In genomic region chr17:80991645-80992076, GRCh38 we compare ENCODE assay signal across 7 cellular contexts. TPM values are rescaled to one million over a fixed set of nuclear protein-coding genes. Genes with fewer than 3 reads are reported as not detected.
A peak's percentile ranks its signal among the peaks of the same experiment; 100 is the strongest.
DNase-seq lines count a peak whose midpoint lies in the region; ATAC-seq, FAIRE-seq and TF ChIP-seq lines count a peak whose summit lies in the region.

CHMP6 (plus strand) TSS chr17:80991841; CDS start chr17:80991919, 78 bp downstream.

- peak; percentile 24 to 31 for TF ChIP-seq POLR2A in gastroesophageal sphincter (IDR thresholded peaks at IDR 0.05)

- peak within 1 kb of the TSS; percentile 94 for H3K4me2 ChIP-seq in neuronal stem cell (ENCODE audit: insufficient read depth, low read length, poor library complexity, severe bottlenecking)

- no peak within 1 kb of the TSS for H4K91ac ChIP-seq in neuronal stem cell (ENCODE audit: low read depth, low read length, poor library complexity)

- H3K4me3 Mint-ChIP-seq in activated naive CD4-positive, alpha-beta T cell treated with anti-CD3 and anti-CD28 coated beads for 36 hours, result peak within 1 kb of the TSS; percentile 73

- peaks cover 3% of the 10 kb centered on the region for H3K36me3 Mint-ChIP-seq in activated naive CD4-positive, alpha-beta T cell treated with anti-CD3 and anti-CD28 coated beads for 36 hours (ENCODE audit: low read depth)

- peaks cover 0 to 61% (median 14%) of the 10 kb centered on the region in 3 donors for H3K4me1 ChIP-seq in gastroesophageal sphincter
- H3K4me1 ChIP-seq in neuronal stem cell (ENCODE audit: control insufficient read depth in 2 of 2, insufficient read depth in 1 of 2, low read depth in 1 of 2, low read length in 2 of 2), result peaks cover 4 to 18% of the 10 kb centered on the region in 2 donors

- no peak for TF ChIP-seq EP300 in gastroesophageal sphincter (IDR thresholded peaks at IDR 0.05)

- H2BK12ac ChIP-seq in neuronal stem cell (ENCODE audit: low read length), result peak within 1 kb of the TSS; percentile 31

- peaks cover 0 to 26% of the 10 kb centered on the region in 2 donors for H3K36me3 ChIP-seq in gastroesophageal sphincter
- peaks cover 8 to 18% of the 10 kb centered on the region in 2 donors for H3K36me3 ChIP-seq in neuronal stem cell (replicated peaks in 1 of 2; ENCODE audit: control insufficient read depth in 2 of 2, insufficient read depth in 2 of 2, low read length in 2 of 2)

- no peak within 1 kb of the TSS for H4K8ac ChIP-seq in neuronal stem cell (ENCODE audit: low read depth, low read length)

- H3K23ac ChIP-seq in neuronal stem cell (ENCODE audit: low read depth, low read length, poor library complexity), result peak within 1 kb of the TSS; percentile 73

- intact Hi-C loops in activated naive CD4-positive, alpha-beta T cell treated with anti-CD3 and anti-CD28 coated beads for 36 hours (cut with micrococcal nuclease), result loop anchor here (1.0 kb wide), 1 partner anchor 106 kb away; no protein-coding TSS in a partner anchor

- H2BK15ac ChIP-seq in neuronal stem cell (ENCODE audit: low read length), result peak within 1 kb of the TSS; percentile 100

- peak within 1 kb of the TSS; percentile 90 for H2AFZ ChIP-seq in neuronal stem cell (ENCODE audit: low read length)

- in situ Hi-C loops in SK-MEL-5 (cut with HindIII; ENCODE audit: low pct_unique_long_range_greater_than_20kb, low sequenced_read_pairs), result no loop called here

- H3K79me1 ChIP-seq in neuronal stem cell (ENCODE audit: low read depth, low read length), result peaks cover 4% of the 10 kb centered on the region

- peak within 1 kb of the TSS; percentile 92 for H2AK5ac ChIP-seq in neuronal stem cell (ENCODE audit: low read depth, low read length)

- H3K27me3 Mint-ChIP-seq in activated naive CD4-positive, alpha-beta T cell treated with anti-CD3 and anti-CD28 coated beads for 36 hours (ENCODE audit: low read depth), result no peaks in the 10 kb centered on the region

- peak; percentile 71 for DNase-seq in HTR-8/SVneo (ENCODE audit: insufficient read length, low spot score)
- DNase-seq in SK-MEL-5 (ENCODE audit: low read depth, low spot score), result peak; percentile 87
- DNase-seq in activated naive CD4-positive, alpha-beta T cell treated with anti-CD3 and anti-CD28 coated beads for 36 hours, result peak; percentile 60
- peak; percentile 57 for DNase-seq in neuronal stem cell (ENCODE audit: low spot score)

- H3K4ac ChIP-seq in neuronal stem cell (ENCODE audit: low read length), result no peak within 1 kb of the TSS

- FAIRE-seq in HTR-8/SVneo (lab: Jason Lieb, UNC), result peak; percentile 46

- WGBS in gastroesophageal sphincter (ENCODE audit: low coverage in 1 of 2), 2 donors, result 0% methylated on average over 1 to 6 of the region's 66 CpGs
- WGBS in neuronal stem cell (ENCODE audit: extremely low coverage in 2 of 2, insufficient read length in 2 of 2, insufficient replicate concordance in 1 of 2), 2 donors, result no CpG with 5 or more reads among the region's 66 CpGs

- peak; percentile 58 for ATAC-seq in gastroesophageal sphincter

- 0 out of 2 replicates have a peak, but pooled peaks have one; percentile 11 for TF ChIP-seq CTCF in GM12875 (IDR thresholded peaks at IDR 0.05; ENCODE audit: borderline replicate concordance, insufficient read depth, low read depth, low read length)
- peak in 3 of 4 experiments; percentile 62 to 75 (median 69) for TF ChIP-seq CTCF in gastroesophageal sphincter (IDR thresholded peaks at IDR 0.05)
- TF ChIP-seq CTCF in subcutaneous adipose tissue (IDR thresholded peaks at IDR 0.05; ENCODE audit: low read depth), result no peak

- H3K27me3 ChIP-seq in gastroesophageal sphincter, result no peaks in the 10 kb centered on the region
- H3K27me3 ChIP-seq in neuronal stem cell (ENCODE audit: control insufficient read depth in 3 of 3, insufficient read depth in 3 of 3, low read depth in 1 of 3, low read length in 3 of 3), result peaks cover 0 to 5% (median 3%) of the 10 kb centered on the region in 3 experiments

- H2BK120ac ChIP-seq in neuronal stem cell (ENCODE audit: low read depth, low read length), result peak within 1 kb of the TSS; percentile 81

- peak within 1 kb of the TSS; percentile 94 for H3K18ac ChIP-seq in neuronal stem cell (ENCODE audit: low read length)

- peak within 1 kb of the TSS; percentile 66 for H2BK5ac ChIP-seq in neuronal stem cell (ENCODE audit: low read length)

- peak within 1 kb of the TSS; percentile 93 for H3K9ac ChIP-seq in neuronal stem cell (ENCODE audit: low read depth, low read length, poor library complexity)

- H3K4me3 ChIP-seq in GM12875 (ENCODE audit: low read depth, low read length), result peak within 1 kb of the TSS; percentile 69
- peak within 1 kb of the TSS; percentile 92 to 100 for H3K4me3 ChIP-seq in gastroesophageal sphincter
- H3K4me3 ChIP-seq in neuronal stem cell (ENCODE audit: low read length in 2 of 2), result peak within 1 kb of the TSS; percentile 73 to 95

- H3K9me3 ChIP-seq in gastroesophageal sphincter (no peaks in the 10 kb centered on the region), neuronal stem cell (replicated peaks in 1 of 2; ENCODE audit: control insufficient read depth in 2 of 2, insufficient read depth in 1 of 2, low read depth in 1 of 2, low read length in 2 of 2) (no peaks in the 10 kb centered on the region)

- H3K9me3 Mint-ChIP-seq in activated naive CD4-positive, alpha-beta T cell treated with anti-CD3 and anti-CD28 coated beads for 36 hours, result no peaks in the 10 kb centered on the region

- H3K4me1 Mint-ChIP-seq in activated naive CD4-positive, alpha-beta T cell treated with anti-CD3 and anti-CD28 coated beads for 36 hours (ENCODE audit: low read depth), result peaks cover 12% of the 10 kb centered on the region

- peak within 1 kb of the TSS; percentile 21 for H3K14ac ChIP-seq in neuronal stem cell (ENCODE audit: low read length)

- H3K27ac ChIP-seq in gastroesophageal sphincter (peak within 1 kb of the TSS in 3 of 4 donors; percentile 59 to 86 (median 68)), neuronal stem cell (replicated peaks; ENCODE audit: low read length) (no peak within 1 kb of the TSS)

- CTCF ChIA-PET in activated naive CD4-positive, alpha-beta T cell treated with anti-CD3 and anti-CD28 coated beads for 36 hours (lab: Charles Lee), result interaction anchor here (0.6 to 1.0 kb wide), 2 partner anchors 22 to 123 kb away, joined by 3 read pairs; no protein-coding TSS in a partner anchor

- H3K27ac Mint-ChIP-seq in activated naive CD4-positive, alpha-beta T cell treated with anti-CD3 and anti-CD28 coated beads for 36 hours, result peak within 1 kb of the TSS; percentile 65

RNA-seq across cellular contexts. Expression of gene CHMP6, which starts in this region (rescaled TPM):
- 17.6 and 23.5 TPM in 2 replicates for total RNA-seq in SK-MEL-5 (2014; rRNA removed; shearing (Covaris generic))
- polyA plus RNA-seq in SK-MEL-5 (2015; cell fraction: cytosol; rRNA removed), result 84.0 and 101 TPM in 2 replicates
- polyA plus RNA-seq in SK-MEL-5 (2015; cell fraction: nucleus; rRNA removed), result 27.2 and 37.8 TPM in 2 replicates
- total RNA-seq in activated naive CD4-positive, alpha-beta T cell treated with anti-CD3 and anti-CD28 coated beads for 36 hours, result 10 to 100 TPM; 10.1 to 10.6 TPM
- total RNA-seq in gastroesophageal sphincter (10 to 100 TPM; 17.6 to 26.0 (median 19.0) TPM), subcutaneous adipose tissue (10 to 100 TPM; 18.2 to 36.9 (median 20.0) TPM)
- polyA plus RNA-seq in neuronal stem cell (2013, experiment 1 of 2), result 14.3 TPM
- 13.1 TPM for polyA plus RNA-seq in neuronal stem cell (2013, experiment 2 of 2)
